1 cellular context compared by ENCODE assay signal in genomic region chr2:27003003-27003402, GRCh38.
TF ChIP-seq lines count a peak whose summit lies in the region.

No MANE protein-coding gene starts in this region.

TF ChIP-seq in K562, 482 proteins besides CTCF, POLR2A, EP300 and RAD21:
- TF ChIP-seq PTRF (tag; IDR thresholded peaks at IDR 0.05) (no peak), KDM1A (IDR thresholded peaks at IDR 0.05) (0 out of 4 replicates have a peak, but pooled peaks of 1 of the 2 experiments have one; percentile 40), NRF1 (conservative IDR thresholded peaks at IDR 0.05 in 1 of 2, IDR thresholded peaks at IDR 0.05 in 1 of 2) (no peak)
TF ChIP-seq in K562: peak in this region for 1.
